In the genomic region with DNA sequence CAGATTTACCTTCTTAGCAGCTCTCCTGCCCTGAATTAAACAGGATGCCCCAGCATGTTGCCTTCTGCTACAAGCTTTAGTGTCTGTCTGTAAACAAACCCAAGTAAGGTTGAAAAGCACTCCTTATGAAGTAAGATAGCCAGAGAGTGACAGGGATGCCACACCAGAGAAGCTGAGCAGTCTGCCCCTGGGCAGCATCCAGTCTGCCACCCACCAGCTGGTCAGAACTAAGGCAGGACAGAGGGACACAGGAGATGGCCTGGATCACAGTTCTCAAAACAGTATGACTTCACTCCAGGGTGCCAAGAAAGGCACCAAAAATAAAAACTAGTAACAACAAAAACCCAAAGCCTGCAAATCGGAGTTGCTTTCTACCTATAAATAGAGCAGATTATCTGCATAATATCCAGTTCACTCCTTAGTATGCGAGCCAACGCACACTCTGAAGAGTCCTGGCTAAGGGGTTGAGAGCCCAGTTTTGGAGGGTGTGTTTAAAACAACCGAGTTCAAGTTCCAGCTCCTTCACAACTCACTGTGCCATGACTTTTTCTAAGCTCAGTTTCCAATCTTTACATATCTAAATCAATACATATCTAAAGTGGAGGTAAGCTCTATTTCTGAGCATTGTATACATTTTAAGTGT, we compare ENCODE assay signal across 24 cellular contexts.
"Had no signal": no experiment of that assay in that cellular context is flagged by ENCODE, and none has a peak within 500 bp of the region (broad histone marks: within the 10 kb centered on the region; RNA-seq: fewer than 3 reads in every experiment).

No MANE protein-coding gene starts in this region.

- H3K4me3 Mint-ChIP-seq: activated naive CD4-positive, alpha-beta T cell treated with anti-CD3 and anti-CD28 coated beads, Interleukin-2, amount 50 U/mL, for 24 hours; naive thymus-derived CD4-positive, alpha-beta T cell; neural crest cell; stimulated activated naive CD8-positive, alpha-beta T cell treated with anti-CD3 and anti-CD28 coated beads, Interleukin-15, Interleukin-2, amounts not matched to agents 100 ng/mL and 50 ng/mL, for 24 hours; T-cell; T-helper 2 cell treated with Interferon-gamma antibody and Interleukin-4, amounts not matched to agents 5 μg/mL and 100 μg/mL, for 36 hours; WTC11 had no signal

- H3K27ac ChIP-seq: body of pancreas, lower lobe of right lung, tibial nerve had no signal

- H3K36me3 ChIP-seq: lower lobe of right lung, tibial nerve had no signal

- H3K4me1 ChIP-seq: body of pancreas, lower lobe of right lung, tibial nerve had no signal

- H3K27me3 ChIP-seq: body of pancreas, tibial nerve had no signal

- H3K27me3 Mint-ChIP-seq: activated naive CD4-positive, alpha-beta T cell treated with anti-CD3 and anti-CD28 coated beads, Interleukin-2, amount 50 U/mL, for 24 hours had no signal

- ATAC-seq: body of pancreas; lower lobe of right lung; naive thymus-derived CD4-positive, alpha-beta T cell; T-cell; WTC11 had no signal

- H3K27ac Mint-ChIP-seq: activated naive CD4-positive, alpha-beta T cell treated with anti-CD3 and anti-CD28 coated beads, Interleukin-2, amount 50 U/mL, for 24 hours; naive thymus-derived CD4-positive, alpha-beta T cell; stimulated activated naive CD8-positive, alpha-beta T cell treated with anti-CD3 and anti-CD28 coated beads, Interleukin-15, Interleukin-2, amounts not matched to agents 100 ng/mL and 50 ng/mL, for 24 hours; T-cell; T-helper 2 cell treated with Interferon-gamma antibody and Interleukin-4, amounts not matched to agents 5 μg/mL and 100 μg/mL, for 36 hours; WTC11 had no signal

- H3K4me1 Mint-ChIP-seq: activated naive CD4-positive, alpha-beta T cell treated with anti-CD3 and anti-CD28 coated beads, Interleukin-2, amount 50 U/mL, for 24 hours; naive thymus-derived CD4-positive, alpha-beta T cell; neural crest cell; T-cell had no signal

- H3K4me3 ChIP-seq: body of pancreas, lower lobe of right lung, tibial nerve had no signal

- H3K9me3 ChIP-seq: body of pancreas, lower lobe of right lung, tibial nerve had no signal

- DNase-seq: activated CD4-positive, alpha-beta T cell treated with anti-CD3 and anti-CD28 coated beads, Interleukin-2, amount 50 U/mL, for 48 hours; activated effector memory CD4-positive, alpha-beta T cell treated with anti-CD3 and anti-CD28 coated beads, Interleukin-2, amount 50 U/mL, for 16 hours; anterior cingulate cortex; body of pancreas; central memory CD4-positive, alpha-beta T cell; effector memory CD4-positive, alpha-beta T cell; foreskin melanocyte; glutamatergic neuron; hypothalamus; lower lobe of right lung; naive thymus-derived CD4-positive, alpha-beta T cell; occipital lobe; posterior cingulate gyrus; stimulated activated CD4-positive, alpha-beta T cell treated with anti-CD3 and anti-CD28 coated beads, Interleukin-4, amount 100 ng/mL, for 4 hours; T-cell had no signal

- H3K9me3 Mint-ChIP-seq: activated naive CD4-positive, alpha-beta T cell treated with anti-CD3 and anti-CD28 coated beads, Interleukin-2, amount 50 U/mL, for 24 hours; stimulated activated naive CD8-positive, alpha-beta T cell treated with anti-CD3 and anti-CD28 coated beads, Interleukin-15, Interleukin-2, amounts not matched to agents 100 ng/mL and 50 ng/mL, for 24 hours; T-helper 2 cell treated with Interferon-gamma antibody and Interleukin-4, amounts not matched to agents 5 μg/mL and 100 μg/mL, for 36 hours; WTC11 had no signal

- FAIRE-seq: colon, islet of Langerhans, urothelium cell line had no signal

- H3K36me3 Mint-ChIP-seq: activated naive CD4-positive, alpha-beta T cell treated with anti-CD3 and anti-CD28 coated beads, Interleukin-2, amount 50 U/mL, for 24 hours; T-cell; WTC11 had no signal
